ENCODE assay signal across 2 cellular contexts in genomic region chr16:58421029-58421428, GRCh38.
TF ChIP-seq lines count a peak whose summit lies in the region.

No MANE protein-coding gene starts in this region.

TF ChIP-seq in IMR-90, 13 proteins besides CTCF, POLR2A, EP300 and RAD21:
- TF ChIP-seq USF2 (IDR thresholded peaks at IDR 0.05; ENCODE audit: low read depth, low read length) (no peak), RFX5 (IDR thresholded peaks at IDR 0.05; ENCODE audit: low read depth, low read length) (no peak), MAZ (IDR thresholded peaks at IDR 0.05; ENCODE audit: borderline replicate concordance, low read depth, low read length) (no peak), MXI1 (IDR thresholded peaks at IDR 0.05; ENCODE audit: borderline replicate concordance, low read depth, low read length) (no peak), CEBPB (IDR thresholded peaks at IDR 0.05; ENCODE audit: low read depth, low read length) (no peak), CHD1 (IDR thresholded peaks at IDR 0.05; ENCODE audit: low read depth, low read length) (no peak), ELK1 (IDR thresholded peaks at IDR 0.05; ENCODE audit: borderline replicate concordance, low read depth, low read length) (no peak), NFE2L2 (IDR thresholded peaks at IDR 0.05; ENCODE audit: low read depth, low read length) (no peak), SMC3 (IDR thresholded peaks at IDR 0.05; ENCODE audit: low read depth, low read length) (no peak), FOS (IDR thresholded peaks at IDR 0.05; ENCODE audit: low read depth, low read length) (no peak), MAFK (IDR thresholded peaks at IDR 0.05; ENCODE audit: low read depth, low read length) (no peak)
TF ChIP-seq in IMR-90: peak in this region for 0.

TF ChIP-seq in K562, 482 proteins besides CTCF, POLR2A, EP300 and RAD21:
- TF ChIP-seq CHD2 (IDR thresholded peaks at IDR 0.05; ENCODE audit: low read depth, low read length) = peak; percentile 20; the same call in 1 of the 2 replicates
- TF ChIP-seq LARP7 (IDR thresholded peaks at IDR 0.05) = no peak
